ENCODE assay signal across 16 cellular contexts in genomic region chrX:25178555-25178954, GRCh38.
DNase-seq lines count a peak whose midpoint lies in the region; ATAC-seq and TF ChIP-seq lines count a peak whose summit lies in the region.
"Had no signal": no experiment of that assay in that cellular context is flagged by ENCODE, and none has a peak within 500 bp of the region (broad histone marks: within the 10 kb centered on the region; RNA-seq: fewer than 3 reads in every experiment).

No MANE protein-coding gene starts in this region.

- no peak for DNase-seq in WTC11 (ENCODE audit: low spot score)
- peak; percentile 5 for DNase-seq in iPS-NIHi11 (ENCODE audit: low spot score)
- DNase-seq in A172 (ENCODE audit: low spot score), result no peak
- no peak for DNase-seq in foreskin keratinocyte
- DNase-seq in AML-193 (lab: John Stamatoyannopoulos, UW), result no peak
- DNase-seq: CD8-positive, alpha-beta T cell; COR-L47; DND-41; GF-D8; GM23248 had no signal

- CTCF ChIA-PET in WTC11 (lab: Charles Lee), result interaction anchor here (1.2 to 1.3 kb wide), 2 partner anchors 13 to 35 kb away, joined by 5 to 7 read pairs; no protein-coding TSS in a partner anchor

- H3K27me3 Mint-ChIP-seq in WTC11 (ENCODE audit: low read depth), result no peaks in the 10 kb centered on the region

- H3K36me3 ChIP-seq in ES-I3 (ENCODE audit: insufficient read depth, low read length) (no peaks in the 10 kb centered on the region), HUES6 (ENCODE audit: control insufficient read depth, insufficient read depth, low read length) (no peaks in the 10 kb centered on the region)

- H3K27me3 ChIP-seq in HUES6 (ENCODE audit: control insufficient read depth, insufficient read depth, low read length), result peaks cover 3% of the 10 kb centered on the region; the same call in 1 of the 2 replicates
- H3K27me3 ChIP-seq in foreskin keratinocyte, result no peaks in the 10 kb centered on the region

- peak overlapping the region; percentile 38 for H3K4me3 Mint-ChIP-seq in WTC11
- H3K4me3 Mint-ChIP-seq: CD14-positive monocyte; CD8-positive, alpha-beta T cell had no signal

- H3K27ac ChIP-seq in HUES6 (ENCODE audit: low read depth, low read length), result no peak overlapping the region
- H3K27ac ChIP-seq in foreskin keratinocyte, result no peak overlapping the region
- H3K27ac ChIP-seq: GM23248 had no signal

- TF ChIP-seq CTCF in WTC11 (IDR thresholded peaks at IDR 0.05), result no peak
- TF ChIP-seq CTCF in foreskin keratinocyte (conservative IDR thresholded peaks at IDR 0.05), result no peak

- POLR2A ChIA-PET in WTC11 (lab: Charles Lee), result no interaction called here

- H3K4me3 ChIP-seq in HUES6 (ENCODE audit: low read depth, low read length), result peak overlapping the region; percentile 8; the same call in 1 of the 2 replicates
- H3K4me3 ChIP-seq: GM23248 had no signal

- ATAC-seq in WTC11 (peak; percentile 84), foreskin keratinocyte (no peak), HG03280 (IDR thresholded peaks at IDR 0.05; ENCODE audit: unreplicated experiment) (no peak)
- ATAC-seq: CD8-positive, alpha-beta T cell; HCT116; HepG2 had no signal

- H3K9me3 ChIP-seq in ES-I3 (ENCODE audit: control insufficient read depth, insufficient read depth, low read length), result no peaks in the 10 kb centered on the region
- no peaks in the 10 kb centered on the region for H3K9me3 ChIP-seq in HUES6 (ENCODE audit: control insufficient read depth, insufficient read depth, low read depth, low read length)

- H3K4me1 ChIP-seq in ES-I3 (ENCODE audit: insufficient read depth, low read length), result peaks cover 19% of the 10 kb centered on the region
- peaks cover 32% of the 10 kb centered on the region for H3K4me1 ChIP-seq in HUES6 (ENCODE audit: control insufficient read depth, insufficient read depth, low read length)
- no peaks in the 10 kb centered on the region for H3K4me1 ChIP-seq in foreskin keratinocyte

- peak overlapping the region; percentile 83; the same call in 1 of the 2 replicates for H3K27ac Mint-ChIP-seq in WTC11
- H3K27ac Mint-ChIP-seq: CD14-positive monocyte; CD8-positive, alpha-beta T cell had no signal

- H3K4me1 Mint-ChIP-seq in WTC11, result peaks cover 58% of the 10 kb centered on the region
- H3K4me1 Mint-ChIP-seq: CD14-positive monocyte had no signal

- H3K9ac ChIP-seq in ES-I3 (ENCODE audit: low read depth, low read length) (0 out of 2 replicates have a peak overlapping the region, but pooled peaks have one; percentile 13), HUES6 (ENCODE audit: low read length) (no peak overlapping the region)
- H3K9ac ChIP-seq: GM23248 had no signal

- H3K36me3 Mint-ChIP-seq in WTC11, result no peaks in the 10 kb centered on the region
- H3K36me3 Mint-ChIP-seq: CD14-positive monocyte; CD8-positive, alpha-beta T cell had no signal

- no peaks in the 10 kb centered on the region for H3K9me3 Mint-ChIP-seq in WTC11
- H3K9me3 Mint-ChIP-seq: CD8-positive, alpha-beta T cell had no signal

TF ChIP-seq in WTC11, 78 proteins besides CTCF, POLR2A, EP300 and RAD21:
- no peak for TF ChIP-seq HMGA2 (CRISPR knock-in tag; IDR thresholded peaks at IDR 0.05)
- TF ChIP-seq STAT6 (CRISPR knock-in tag; conservative IDR thresholded peaks at IDR 0.05; ENCODE audit: low read depth), result no peak
- TF ChIP-seq CREB1 (CRISPR knock-in tag; IDR thresholded peaks at IDR 0.05), result no peak
- TF ChIP-seq ATF1 (CRISPR knock-in tag; IDR thresholded peaks at IDR 0.05), result no peak
- no peak for TF ChIP-seq FOXP1 (CRISPR knock-in tag; IDR thresholded peaks at IDR 0.05; ENCODE audit: borderline replicate concordance)
- TF ChIP-seq TCF7 (CRISPR knock-in tag; IDR thresholded peaks at IDR 0.05; ENCODE audit: low read depth), result no peak
- TF ChIP-seq ZBTB43 (CRISPR knock-in tag; IDR thresholded peaks at IDR 0.05), result no peak
- TF ChIP-seq FOXP4 (CRISPR knock-in tag; IDR thresholded peaks at IDR 0.05), result no peak
- no peak for TF ChIP-seq MYBL2 (CRISPR knock-in tag; IDR thresholded peaks at IDR 0.05)
- TF ChIP-seq NFATC4 (CRISPR knock-in tag; IDR thresholded peaks at IDR 0.05), result no peak
- no peak for TF ChIP-seq ATF3 (CRISPR knock-in tag; conservative IDR thresholded peaks at IDR 0.05)
- no peak for TF ChIP-seq ZNF396 (CRISPR knock-in tag; IDR thresholded peaks at IDR 0.05; ENCODE audit: borderline replicate concordance)
- TF ChIP-seq ZNF121 (CRISPR knock-in tag; IDR thresholded peaks at IDR 0.05), result no peak
- TF ChIP-seq ZNF263 (CRISPR knock-in tag; IDR thresholded peaks at IDR 0.05; ENCODE audit: low read depth), result no peak
- TF ChIP-seq NFYB (CRISPR knock-in tag; conservative IDR thresholded peaks at IDR 0.05; ENCODE audit: low read depth), result no peak
